ENCODE assay signal across 1 cellular context in the genomic region with DNA sequence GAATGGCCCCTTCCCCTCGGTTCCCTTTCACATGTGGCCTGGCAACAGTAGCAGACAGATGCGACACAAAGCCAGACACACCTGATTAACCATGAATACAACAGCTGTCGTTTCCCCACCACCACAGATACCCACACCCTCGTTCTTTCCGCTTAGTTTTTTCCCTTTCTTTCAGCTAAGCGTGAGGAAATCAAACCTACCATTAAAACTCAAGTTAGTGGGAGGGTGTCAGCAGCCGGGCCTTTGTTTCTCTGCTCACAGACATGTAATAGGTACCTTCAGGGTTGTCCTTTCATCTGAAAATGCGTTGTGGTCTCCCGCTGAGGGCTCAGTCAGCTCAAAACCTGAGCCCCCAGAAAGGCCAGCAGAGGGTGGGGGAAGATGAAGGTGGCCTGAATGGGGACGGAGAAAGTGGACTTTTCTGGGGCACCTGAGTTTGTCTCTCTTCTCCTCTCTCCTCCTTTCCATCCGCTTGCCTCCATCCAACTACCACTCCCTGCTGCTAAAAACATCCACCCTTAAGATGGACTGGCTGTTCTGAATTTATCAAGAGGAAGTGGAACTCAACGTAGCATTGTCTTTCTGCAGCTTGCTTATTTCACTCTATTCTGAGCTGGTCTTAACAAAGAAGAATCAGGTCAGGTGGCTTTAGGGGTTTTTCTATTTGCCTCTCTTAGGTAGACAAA.
TF ChIP-seq lines count a peak whose summit lies in the region.

No MANE protein-coding gene starts in this region.

TF ChIP-seq in IMR-90, 13 proteins besides CTCF, POLR2A, EP300 and RAD21:
- no peak for TF ChIP-seq RFX5 (IDR thresholded peaks at IDR 0.05; ENCODE audit: low read depth, low read length)
- no peak for TF ChIP-seq BHLHE40 (IDR thresholded peaks at IDR 0.05; ENCODE audit: low read depth, low read length)
- no peak for TF ChIP-seq RCOR1 (IDR thresholded peaks at IDR 0.05; ENCODE audit: insufficient replicate concordance, low read length)
- TF ChIP-seq SMC3 (IDR thresholded peaks at IDR 0.05; ENCODE audit: low read depth, low read length) = no peak
- no peak for TF ChIP-seq MAZ (IDR thresholded peaks at IDR 0.05; ENCODE audit: borderline replicate concordance, low read depth, low read length)
- TF ChIP-seq, protein P1, sequence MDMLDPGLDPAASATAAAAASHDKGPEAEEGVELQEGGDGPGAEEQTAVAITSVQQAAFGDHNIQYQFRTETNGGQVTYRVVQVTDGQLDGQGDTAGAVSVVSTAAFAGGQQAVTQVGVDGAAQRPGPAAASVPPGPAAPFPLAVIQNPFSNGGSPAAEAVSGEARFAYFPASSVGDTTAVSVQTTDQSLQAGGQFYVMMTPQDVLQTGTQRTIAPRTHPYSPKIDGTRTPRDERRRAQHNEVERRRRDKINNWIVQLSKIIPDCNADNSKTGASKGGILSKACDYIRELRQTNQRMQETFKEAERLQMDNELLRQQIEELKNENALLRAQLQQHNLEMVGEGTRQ (IDR thresholded peaks at IDR 0.05; ENCODE audit: low read depth, low read length) = no peak
- no peak for TF ChIP-seq FOS (IDR thresholded peaks at IDR 0.05; ENCODE audit: low read depth, low read length)
- TF ChIP-seq MAFK (IDR thresholded peaks at IDR 0.05; ENCODE audit: low read depth, low read length) = no peak
- TF ChIP-seq CHD1 (IDR thresholded peaks at IDR 0.05; ENCODE audit: low read depth, low read length) = no peak
- no peak for TF ChIP-seq CEBPB (IDR thresholded peaks at IDR 0.05; ENCODE audit: low read depth, low read length)
- TF ChIP-seq, protein P2, sequence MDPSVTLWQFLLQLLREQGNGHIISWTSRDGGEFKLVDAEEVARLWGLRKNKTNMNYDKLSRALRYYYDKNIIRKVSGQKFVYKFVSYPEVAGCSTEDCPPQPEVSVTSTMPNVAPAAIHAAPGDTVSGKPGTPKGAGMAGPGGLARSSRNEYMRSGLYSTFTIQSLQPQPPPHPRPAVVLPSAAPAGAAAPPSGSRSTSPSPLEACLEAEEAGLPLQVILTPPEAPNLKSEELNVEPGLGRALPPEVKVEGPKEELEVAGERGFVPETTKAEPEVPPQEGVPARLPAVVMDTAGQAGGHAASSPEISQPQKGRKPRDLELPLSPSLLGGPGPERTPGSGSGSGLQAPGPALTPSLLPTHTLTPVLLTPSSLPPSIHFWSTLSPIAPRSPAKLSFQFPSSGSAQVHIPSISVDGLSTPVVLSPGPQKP (IDR thresholded peaks at IDR 0.05; ENCODE audit: borderline replicate concordance, low read depth, low read length) = no peak
- no peak for TF ChIP-seq NFE2L2 (IDR thresholded peaks at IDR 0.05; ENCODE audit: low read depth, low read length)
- no peak for TF ChIP-seq MXI1 (IDR thresholded peaks at IDR 0.05; ENCODE audit: borderline replicate concordance, low read depth, low read length)
TF ChIP-seq in IMR-90: peak in this region for 0.
